17 cellular contexts compared by ENCODE assay signal in genomic region chr18:76486029-76486428, GRCh38.
"Had no signal": no experiment of that assay in that cellular context is flagged by ENCODE, and none has a peak within 500 bp of the region (broad histone marks: within the 10 kb centered on the region; RNA-seq: fewer than 3 reads in every experiment).

No MANE protein-coding gene starts in this region.

- H3K36me3 Mint-ChIP-seq: activated CD4-positive, alpha-beta memory T cell treated with anti-CD3 and anti-CD28 coated beads for 36 hours; activated naive CD8-positive, alpha-beta T cell treated with anti-CD3 and anti-CD28 coated beads, Interleukin-2, amount 10 ng/mL, durations not matched to agents 7 days and 5 days had no signal

- H3K9me3 ChIP-seq: heart right ventricle, ovary, thyroid gland had no signal

- FAIRE-seq: bronchial epithelial cell, urothelium cell line had no signal

- H3K27ac ChIP-seq: foreskin keratinocyte, heart right ventricle, ovary, thyroid gland had no signal

- H3K4me3 ChIP-seq: heart right ventricle, ovary, thyroid gland had no signal

- H3K27me3 ChIP-seq: foreskin keratinocyte, heart right ventricle, ovary, thyroid gland had no signal

- H3K4me3 Mint-ChIP-seq: activated CD4-positive, alpha-beta memory T cell treated with anti-CD3 and anti-CD28 coated beads for 36 hours; activated naive CD8-positive, alpha-beta T cell treated with anti-CD3 and anti-CD28 coated beads, Interleukin-2, amount 10 ng/mL, durations not matched to agents 7 days and 5 days; activated T-cell treated with anti-CD3 and anti-CD28 coated beads, Interleukin-2, amount 50 U/mL, for 4 hours; neural crest cell had no signal

- H3K27ac Mint-ChIP-seq: activated CD4-positive, alpha-beta memory T cell treated with anti-CD3 and anti-CD28 coated beads for 36 hours; activated naive CD8-positive, alpha-beta T cell treated with anti-CD3 and anti-CD28 coated beads, Interleukin-2, amount 10 ng/mL, durations not matched to agents 7 days and 5 days had no signal

- ATAC-seq: activated T-cell treated with anti-CD3 and anti-CD28 coated beads, Interleukin-2, amount 50 U/mL, for 4 hours; esophagus mucosa; foreskin keratinocyte; heart right ventricle; left lobe of liver had no signal

- DNase-seq: activated CD4-positive, alpha-beta memory T cell treated with anti-CD3 and anti-CD28 coated beads for 36 hours; activated CD4-positive, CD25-positive, alpha-beta regulatory T cell treated with anti-CD3 and anti-CD28 coated beads, Interleukin-2, amount 50 U/mL, for 72 hours; activated effector memory CD4-positive, alpha-beta T cell treated with anti-CD3 and anti-CD28 coated beads, Interleukin-2, amount 50 U/mL, for 16 hours; activated naive CD8-positive, alpha-beta T cell treated with anti-CD3 and anti-CD28 coated beads, Interleukin-2, amount 10 ng/mL, durations not matched to agents 7 days and 5 days; activated T-cell treated with anti-CD3 and anti-CD28 coated beads, Interleukin-2, amount 50 U/mL, for 4 hours; aorta; foreskin keratinocyte; heart right ventricle; islet precursor cell; ovary; T-helper 9 cell; thyroid gland had no signal

- H3K36me3 ChIP-seq: heart right ventricle, ovary, thyroid gland had no signal

- H3K9me3 Mint-ChIP-seq: activated CD4-positive, alpha-beta memory T cell treated with anti-CD3 and anti-CD28 coated beads for 36 hours; activated naive CD8-positive, alpha-beta T cell treated with anti-CD3 and anti-CD28 coated beads, Interleukin-2, amount 10 ng/mL, durations not matched to agents 7 days and 5 days; activated T-cell treated with anti-CD3 and anti-CD28 coated beads, Interleukin-2, amount 50 U/mL, for 4 hours; neural crest cell had no signal
